ENCODE assay signal across 13 cellular contexts in the genomic region with DNA sequence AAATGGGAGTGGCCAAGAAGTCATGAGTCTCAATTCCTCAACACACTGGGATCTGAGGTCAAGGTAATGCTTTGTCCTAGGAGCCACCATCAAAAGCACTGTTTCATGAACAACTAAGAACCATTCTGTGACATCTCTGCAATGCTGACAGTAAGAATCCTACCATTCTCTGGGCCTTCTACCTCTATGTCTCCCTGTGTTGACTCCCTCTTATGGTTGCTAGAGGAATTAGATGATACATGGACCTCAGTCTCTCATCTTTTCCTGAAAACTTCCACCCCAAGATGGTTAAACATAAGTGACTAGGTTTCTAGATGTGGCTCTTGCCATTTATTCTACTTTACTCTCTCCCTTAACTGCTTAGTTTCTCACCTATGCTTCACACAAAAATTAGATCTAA. TPM values are rescaled to one million over a fixed set of nuclear protein-coding genes. Genes with fewer than 3 reads are reported as not detected.
DNase-seq lines count a peak whose midpoint lies in the region; ATAC-seq, FAIRE-seq and TF ChIP-seq lines count a peak whose summit lies in the region.
"Had no signal": no experiment of that assay in that cellular context is flagged by ENCODE, and none has a peak within 500 bp of the region (broad histone marks: within the 10 kb centered on the region; RNA-seq: fewer than 3 reads in every experiment).

No MANE protein-coding gene starts in this region.

- peaks cover 14% of the 10 kb centered on the region for H3K4me1 ChIP-seq in CD8-positive, alpha-beta T cell (ENCODE audit: insufficient read depth, low read length)

- DNase-seq in CD8-positive, alpha-beta T cell: no peak
- DNase-seq in GM12891 (ENCODE audit: insufficient read length, low spot score): no peak
- DNase-seq in SK-MEL-5 (ENCODE audit: low read depth, low spot score): peak; percentile 55
- no peak for DNase-seq in fibroblast of villous mesenchyme (ENCODE audit: low read depth)
- no peak for DNase-seq in T1000 (lab: John Stamatoyannopoulos, UW)
- no peak for DNase-seq in glomerular visceral epithelial cell (ENCODE audit: extremely low spot score)
- DNase-seq: activated CD4-positive, alpha-beta T cell treated with anti-CD3 and anti-CD28 coated beads, Interleukin-2, amount 50 U/mL, for 48 hours; caudate nucleus; mucosa of descending colon; NCI-H1417 treated with DMSO at 0.1 percent for 48 hours had no signal

- intact Hi-C loops in CD8-positive, alpha-beta T cell (cut with DNase I, micrococcal nuclease): loop anchor here in 1 of 2 experiments (10.0 kb wide), 1 partner anchor 809 kb away; no protein-coding TSS in a partner anchor

- peaks cover 9% of the 10 kb centered on the region for H3K36me3 ChIP-seq in CD8-positive, alpha-beta T cell (ENCODE audit: insufficient read depth, low read length)

- H3K27me3 ChIP-seq in CD8-positive, alpha-beta T cell (ENCODE audit: insufficient read depth, low read length): no peaks in the 10 kb centered on the region

- TF ChIP-seq POLR2A in GM12891 (IDR thresholded peaks at IDR 0.05; ENCODE audit: low read depth, low read length): no peak

- no peaks in the 10 kb centered on the region for H3K9me3 ChIP-seq in CD8-positive, alpha-beta T cell (ENCODE audit: low read length)
- H3K9me3 ChIP-seq: mucosa of descending colon had no signal

- peaks cover 38% of the 10 kb centered on the region for H3K4me1 Mint-ChIP-seq in CD8-positive, alpha-beta T cell (ENCODE audit: low read depth)

- FAIRE-seq in GM12891 (lab: Jason Lieb, UNC): peak; percentile 50
- FAIRE-seq: RCC 7860 had no signal

- no peak for TF ChIP-seq CTCF in CD8-positive, alpha-beta T cell (IDR thresholded peaks at IDR 0.05)
- TF ChIP-seq CTCF in fibroblast of villous mesenchyme (IDR thresholded peaks at IDR 0.05; ENCODE audit: insufficient read depth, low read depth, low read length): peak; percentile 27

- POLR2A ChIA-PET in CD8-positive, alpha-beta T cell (lab: Charles Lee): no interaction called here

- CTCF ChIA-PET in CD8-positive, alpha-beta T cell (lab: Charles Lee): no interaction called here

- H3K4me3 Mint-ChIP-seq in CD8-positive, alpha-beta T cell: no peak overlapping the region

- no peak overlapping the region for H3K27ac ChIP-seq in CD8-positive, alpha-beta T cell (ENCODE audit: low read depth, low read length)
- H3K27ac ChIP-seq: skin epidermis had no signal

- H3K9me3 Mint-ChIP-seq in CD8-positive, alpha-beta T cell: no peaks in the 10 kb centered on the region

- peak; percentile 49 for ATAC-seq in CD8-positive, alpha-beta T cell
- ATAC-seq in GM18909 (IDR thresholded peaks at IDR 0.05; ENCODE audit: poor library complexity, unreplicated experiment): no peak
- ATAC-seq: mucosa of descending colon had no signal

- no peak overlapping the region for H3K4me3 ChIP-seq in CD8-positive, alpha-beta T cell (ENCODE audit: low read depth, low read length)
- no peak overlapping the region for H3K4me3 ChIP-seq in fibroblast of villous mesenchyme (ENCODE audit: low read depth, low read length)
- H3K4me3 ChIP-seq: mucosa of descending colon, skin epidermis had no signal

- H3K36me3 Mint-ChIP-seq in CD8-positive, alpha-beta T cell: peaks cover 62% of the 10 kb centered on the region

- H3K27me3 Mint-ChIP-seq in CD8-positive, alpha-beta T cell (ENCODE audit: low read depth): no peaks in the 10 kb centered on the region

- H3K27ac Mint-ChIP-seq in CD8-positive, alpha-beta T cell: peak overlapping the region; percentile 67

- in situ Hi-C loops in SK-MEL-5 (cut with HindIII; ENCODE audit: low pct_unique_long_range_greater_than_20kb, low sequenced_read_pairs): no loop called here

TF ChIP-seq in GM12891, 5 proteins besides CTCF, POLR2A, EP300 and RAD21:
- no peak for TF ChIP-seq TAF1 (IDR thresholded peaks at IDR 0.05; ENCODE audit: low read depth, low read length)
- TF ChIP-seq SPI1 (IDR thresholded peaks at IDR 0.05; ENCODE audit: low read depth, low read length): no peak
- TF ChIP-seq PAX5 (IDR thresholded peaks at IDR 0.05; ENCODE audit: insufficient read depth, low read length, severe bottlenecking): no peak
- no peak for TF ChIP-seq POLR2AphosphoS5 (IDR thresholded peaks at IDR 0.05; ENCODE audit: low read depth, low read length)
- TF ChIP-seq POU2F2 (IDR thresholded peaks at IDR 0.05; ENCODE audit: low read depth, low read length): no peak

RNA-seq across cellular contexts. Expression of a gene that starts 9.1 kb away (rescaled TPM):
- 10 to 100 TPM; 10.5 to 13.4 TPM for total RNA-seq in CD8-positive, alpha-beta T cell
- 9.6 TPM for polyA plus RNA-seq in GM12891 (2012; ENCODE audit: low read depth, missing spikeins)
- total RNA-seq in SK-MEL-5 (2014; rRNA removed; shearing (Covaris generic)): 29.0 and 32.5 TPM in 2 replicates
- polyA plus RNA-seq in SK-MEL-5 (2015; cell fraction: cytosol; rRNA removed): 16.7 and 19.3 TPM in 2 replicates
- 21.0 and 21.7 TPM in 2 replicates for polyA plus RNA-seq in SK-MEL-5 (2015; cell fraction: nucleus; rRNA removed)
- total RNA-seq in fibroblast of villous mesenchyme: 19.3 and 28.9 TPM in 2 replicates

RNA-seq across cellular contexts. Expression of a gene that starts 10.6 kb away (rescaled TPM):
- 1 to 10 TPM; 3.0 to 3.9 TPM for total RNA-seq in CD8-positive, alpha-beta T cell
- 21.1 TPM for polyA plus RNA-seq in GM12891 (2012; ENCODE audit: low read depth, missing spikeins)
- total RNA-seq in SK-MEL-5 (2014; rRNA removed; shearing (Covaris generic)): 17.4 and 17.8 TPM in 2 replicates
- 14.3 and 17.8 TPM in 2 replicates for polyA plus RNA-seq in SK-MEL-5 (2015; cell fraction: cytosol; rRNA removed)
- polyA plus RNA-seq in SK-MEL-5 (2015; cell fraction: nucleus; rRNA removed): 26.6 and 32.0 TPM in 2 replicates
- total RNA-seq in fibroblast of villous mesenchyme: 15.5 and 22.5 TPM in 2 replicates
